ENCODE assay signal across 1 cellular context in the genomic region with DNA sequence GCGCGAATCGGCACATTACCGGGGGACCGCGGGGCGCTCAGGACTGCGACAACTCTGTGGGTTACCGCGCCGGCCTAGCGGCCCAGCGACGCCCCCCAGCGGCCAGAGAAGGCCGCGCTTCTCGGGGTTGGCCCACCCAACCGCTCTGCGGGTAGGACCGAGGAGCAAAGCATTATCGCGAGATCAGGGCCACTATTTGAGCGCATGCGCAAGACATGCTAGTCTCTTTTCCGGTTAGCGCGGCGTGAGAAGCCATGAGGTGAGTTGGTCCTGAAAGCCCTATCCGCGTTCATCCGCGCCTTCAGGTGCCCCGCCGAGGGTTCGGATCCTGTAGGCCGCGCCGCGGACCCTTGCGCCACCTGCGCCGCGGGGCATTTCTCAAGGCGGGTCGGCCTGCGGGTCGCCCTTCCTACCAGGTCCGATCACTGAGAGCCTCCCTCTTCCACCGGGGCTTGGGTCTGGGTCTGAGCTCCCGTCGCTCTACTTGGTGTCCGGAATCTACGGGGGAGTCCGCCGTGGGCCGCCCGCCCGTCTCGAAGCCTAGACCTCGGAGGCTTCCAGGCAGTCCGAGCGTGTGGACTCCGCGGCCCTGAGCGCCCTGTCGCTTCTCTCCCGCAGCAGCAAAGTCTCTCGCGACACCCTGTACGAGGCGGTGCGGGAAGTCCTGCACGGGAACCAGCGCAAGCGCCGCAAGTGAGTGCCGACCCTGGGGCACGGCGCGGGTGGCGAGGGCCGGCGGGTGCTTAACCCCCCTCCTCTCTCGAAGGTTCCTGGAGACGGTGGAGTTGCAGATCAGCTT.
A peak's percentile ranks its signal among the peaks of the same experiment; 100 is the strongest.
TF ChIP-seq lines count a peak whose summit lies in the region.

Gene RPL10A (plus strand): TSS at position 221 of the 799 bp plus-strand sequence. CDS start 34 bp downstream, at position 255.

TF ChIP-seq in K562, 482 proteins besides CTCF, POLR2A, EP300 and RAD21 (continued from another document and continues in another):
- TF ChIP-seq, protein P1, sequence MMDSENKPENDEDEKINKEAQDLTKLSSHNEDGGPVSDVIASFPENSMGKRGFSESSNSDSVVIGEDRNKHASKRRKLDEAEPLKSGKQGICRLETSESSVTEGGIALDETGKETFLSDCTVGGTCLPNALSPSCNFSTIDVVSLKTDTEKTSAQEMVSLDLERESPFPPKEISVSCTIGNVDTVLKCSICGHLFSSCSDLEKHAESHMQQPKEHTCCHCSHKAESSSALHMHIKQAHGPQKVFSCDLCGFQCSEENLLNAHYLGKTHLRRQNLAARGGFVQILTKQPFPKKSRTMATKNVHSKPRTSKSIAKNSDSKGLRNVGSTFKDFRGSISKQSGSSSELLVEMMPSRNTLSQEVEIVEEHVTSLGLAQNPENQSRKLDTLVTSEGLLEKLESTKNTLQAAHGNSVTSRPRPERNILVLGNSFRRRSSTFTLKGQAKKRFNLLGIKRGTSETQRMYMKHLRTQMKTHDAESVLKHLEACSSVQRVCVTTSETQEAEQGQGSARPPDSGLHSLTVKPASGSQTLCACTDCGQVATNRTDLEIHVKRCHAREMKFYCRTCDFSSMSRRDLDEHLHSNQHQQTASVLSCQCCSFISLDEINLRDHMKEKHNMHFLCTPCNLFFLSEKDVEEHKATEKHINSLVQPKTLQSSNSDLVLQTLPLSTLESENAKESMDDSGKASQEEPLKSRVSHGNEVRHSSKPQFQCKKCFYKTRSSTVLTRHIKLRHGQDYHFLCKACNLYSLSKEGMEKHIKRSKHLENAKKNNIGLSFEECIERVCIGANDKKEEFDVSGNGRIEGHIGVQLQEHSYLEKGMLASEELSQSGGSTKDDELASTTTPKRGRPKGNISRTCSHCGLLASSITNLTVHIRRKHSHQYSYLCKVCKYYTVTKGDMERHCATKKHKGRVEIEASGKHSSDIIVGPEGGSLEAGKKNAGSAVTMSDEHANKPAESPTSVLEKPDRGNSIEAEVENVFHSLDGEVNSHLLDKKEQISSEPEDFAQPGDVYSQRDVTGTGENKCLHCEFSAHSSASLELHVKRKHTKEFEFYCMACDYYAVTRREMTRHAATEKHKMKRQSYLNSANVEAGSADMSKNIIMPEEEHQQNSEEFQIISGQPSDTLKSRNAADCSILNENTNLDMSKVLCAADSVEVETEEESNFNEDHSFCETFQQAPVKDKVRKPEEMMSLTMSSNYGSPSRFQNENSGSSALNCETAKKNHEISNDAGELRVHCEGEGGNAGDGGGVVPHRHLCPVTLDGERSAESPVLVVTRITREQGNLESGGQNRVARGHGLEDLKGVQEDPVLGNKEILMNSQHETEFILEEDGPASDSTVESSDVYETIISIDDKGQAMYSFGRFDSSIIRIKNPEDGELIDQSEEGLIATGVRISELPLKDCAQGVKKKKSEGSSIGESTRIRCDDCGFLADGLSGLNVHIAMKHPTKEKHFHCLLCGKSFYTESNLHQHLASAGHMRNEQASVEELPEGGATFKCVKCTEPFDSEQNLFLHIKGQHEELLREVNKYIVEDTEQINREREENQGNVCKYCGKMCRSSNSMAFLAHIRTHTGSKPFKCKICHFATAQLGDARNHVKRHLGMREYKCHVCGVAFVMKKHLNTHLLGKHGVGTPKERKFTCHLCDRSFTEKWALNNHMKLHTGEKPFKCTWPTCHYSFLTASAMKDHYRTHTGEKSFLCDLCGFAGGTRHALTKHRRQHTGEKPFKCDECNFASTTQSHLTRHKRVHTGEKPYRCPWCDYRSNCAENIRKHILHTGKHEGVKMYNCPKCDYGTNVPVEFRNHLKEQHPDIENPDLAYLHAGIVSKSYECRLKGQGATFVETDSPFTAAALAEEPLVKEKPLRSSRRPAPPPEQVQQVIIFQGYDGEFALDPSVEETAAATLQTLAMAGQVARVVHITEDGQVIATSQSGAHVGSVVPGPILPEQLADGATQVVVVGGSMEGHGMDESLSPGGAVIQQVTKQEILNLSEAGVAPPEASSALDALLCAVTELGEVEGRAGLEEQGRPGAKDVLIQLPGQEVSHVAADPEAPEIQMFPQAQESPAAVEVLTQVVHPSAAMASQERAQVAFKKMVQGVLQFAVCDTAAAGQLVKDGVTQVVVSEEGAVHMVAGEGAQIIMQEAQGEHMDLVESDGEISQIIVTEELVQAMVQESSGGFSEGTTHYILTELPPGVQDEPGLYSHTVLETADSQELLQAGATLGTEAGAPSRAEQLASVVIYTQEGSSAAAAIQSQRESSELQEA (IDR thresholded peaks at IDR 0.05; ENCODE audit: low read depth), result no peak
- peak; percentile 85 for TF ChIP-seq ETV1 (tag; conservative IDR thresholded peaks at IDR 0.05; ENCODE audit: low read depth)
- peak; percentile 60; the same call in 1 of the 2 replicates for TF ChIP-seq HDAC8 (tag; IDR thresholded peaks at IDR 0.05)
- no peak for TF ChIP-seq NCOA4 (IDR thresholded peaks at IDR 0.05; ENCODE audit: partially characterized antibody)
- TF ChIP-seq KDM2B (CRISPR knock-in tag; IDR thresholded peaks at IDR 0.05), result peak; percentile 32; the same call in 1 of the 2 replicates
- TF ChIP-seq GABPB1 (CRISPR knock-in tag; IDR thresholded peaks at IDR 0.05), result peak; percentile 90
- TF ChIP-seq CC2D1A (IDR thresholded peaks at IDR 0.05), result 0 out of 2 replicates have a peak, but pooled peaks have one; percentile 42
- TF ChIP-seq, protein P2, sequence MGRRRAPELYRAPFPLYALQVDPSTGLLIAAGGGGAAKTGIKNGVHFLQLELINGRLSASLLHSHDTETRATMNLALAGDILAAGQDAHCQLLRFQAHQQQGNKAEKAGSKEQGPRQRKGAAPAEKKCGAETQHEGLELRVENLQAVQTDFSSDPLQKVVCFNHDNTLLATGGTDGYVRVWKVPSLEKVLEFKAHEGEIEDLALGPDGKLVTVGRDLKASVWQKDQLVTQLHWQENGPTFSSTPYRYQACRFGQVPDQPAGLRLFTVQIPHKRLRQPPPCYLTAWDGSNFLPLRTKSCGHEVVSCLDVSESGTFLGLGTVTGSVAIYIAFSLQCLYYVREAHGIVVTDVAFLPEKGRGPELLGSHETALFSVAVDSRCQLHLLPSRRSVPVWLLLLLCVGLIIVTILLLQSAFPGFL (CRISPR knock-in tag; IDR thresholded peaks at IDR 0.05), result no peak; the same call in 1 of the 2 replicates
- no peak for TF ChIP-seq ESRRB (CRISPR knock-in tag; IDR thresholded peaks at IDR 0.05; ENCODE audit: borderline replicate concordance)
- peak; percentile 92; the same call in 1 of the 2 replicates for TF ChIP-seq NR1H2 (CRISPR knock-in tag; IDR thresholded peaks at IDR 0.05)
- TF ChIP-seq SOX6 (IDR thresholded peaks at IDR 0.05), result peak; percentile 58
- peak; percentile 82 for TF ChIP-seq ZBTB17 (CRISPR knock-in tag; IDR thresholded peaks at IDR 0.05)
- peak; percentile 24; the same call in 1 of the 2 replicates for TF ChIP-seq ZNF316 (IDR thresholded peaks at IDR 0.05)
- TF ChIP-seq FOXM1 (IDR thresholded peaks at IDR 0.05; ENCODE audit: low read depth), result no peak
- peak; percentile 92 for TF ChIP-seq FOXM1 (CRISPR knock-in tag; IDR thresholded peaks at IDR 0.05; ENCODE audit: low read depth)
- TF ChIP-seq POU5F1 (IDR thresholded peaks at IDR 0.05; ENCODE audit: borderline replicate concordance, low read depth, low read length, partially characterized antibody), result no peak
- peak; percentile 84; the same call in 1 of the 2 replicates for TF ChIP-seq TGIF2 (CRISPR knock-in tag; IDR thresholded peaks at IDR 0.05)
- peak; percentile 52; the same call in 1 of the 2 replicates for TF ChIP-seq LCOR (CRISPR knock-in tag; IDR thresholded peaks at IDR 0.05)
- TF ChIP-seq SRF (CRISPR knock-in tag; IDR thresholded peaks at IDR 0.05), result peak in 1 of 2 experiments; percentile 73; a peak in 2 of 4 replicates
- peak; percentile 31; the same call in 1 of the 2 replicates for TF ChIP-seq REST (CRISPR knock-in tag; IDR thresholded peaks at IDR 0.05; ENCODE audit: low read depth)
- peak; percentile 7; the same call in 1 of the 2 replicates for TF ChIP-seq EHMT2 (IDR thresholded peaks at IDR 0.05)
- TF ChIP-seq ZBTB2 (IDR thresholded peaks at IDR 0.05), result peak; percentile 95
- TF ChIP-seq, protein P3, sequence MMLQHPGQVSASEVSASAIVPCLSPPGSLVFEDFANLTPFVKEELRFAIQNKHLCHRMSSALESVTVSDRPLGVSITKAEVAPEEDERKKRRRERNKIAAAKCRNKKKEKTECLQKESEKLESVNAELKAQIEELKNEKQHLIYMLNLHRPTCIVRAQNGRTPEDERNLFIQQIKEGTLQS (IDR thresholded peaks at IDR 0.05), result no peak
- TF ChIP-seq, protein P3 (CRISPR knock-in tag; conservative IDR thresholded peaks at IDR 0.05), result peak; percentile 97
- no peak for TF ChIP-seq PURB (CRISPR knock-in tag; IDR thresholded peaks at IDR 0.05; ENCODE audit: low read depth)
- TF ChIP-seq NR4A1 (CRISPR knock-in tag; IDR thresholded peaks at IDR 0.05), result no peak
- no peak; the same call in 1 of the 2 replicates for TF ChIP-seq NR4A1 (tag; IDR thresholded peaks at IDR 0.05)
- TF ChIP-seq MITF (IDR thresholded peaks at IDR 0.05), result peak; percentile 5; the same call in 1 of the 2 replicates
- peak; percentile 59; the same call in 1 of the 2 replicates for TF ChIP-seq ZNF165 (CRISPR knock-in tag; IDR thresholded peaks at IDR 0.05; ENCODE audit: borderline replicate concordance)
- peak; percentile 97 for TF ChIP-seq HMGXB4 (CRISPR knock-in tag; IDR thresholded peaks at IDR 0.05)
- TF ChIP-seq MLLT1 (IDR thresholded peaks at IDR 0.05), result peak; percentile 48 to 72; a peak in 3 of 4 replicates
- TF ChIP-seq SIN3A (IDR thresholded peaks at IDR 0.05; ENCODE audit: borderline replicate concordance in 2 of 2, control insufficient read depth in 1 of 2, low read depth in 2 of 2, low read length in 2 of 2), result peak in 1 of 2 experiments; percentile 91; a peak in 2 of 4 replicates
- TF ChIP-seq CBX5 (IDR thresholded peaks at IDR 0.05; ENCODE audit: borderline replicate concordance, low read depth), result 0 out of 2 replicates have a peak, but pooled peaks have one; percentile 25
- peak; percentile 13; the same call in 1 of the 2 replicates for TF ChIP-seq NBN (IDR thresholded peaks at IDR 0.05; ENCODE audit: low read depth)
